ENCODE assay signal across 18 cellular contexts in the genomic region with DNA sequence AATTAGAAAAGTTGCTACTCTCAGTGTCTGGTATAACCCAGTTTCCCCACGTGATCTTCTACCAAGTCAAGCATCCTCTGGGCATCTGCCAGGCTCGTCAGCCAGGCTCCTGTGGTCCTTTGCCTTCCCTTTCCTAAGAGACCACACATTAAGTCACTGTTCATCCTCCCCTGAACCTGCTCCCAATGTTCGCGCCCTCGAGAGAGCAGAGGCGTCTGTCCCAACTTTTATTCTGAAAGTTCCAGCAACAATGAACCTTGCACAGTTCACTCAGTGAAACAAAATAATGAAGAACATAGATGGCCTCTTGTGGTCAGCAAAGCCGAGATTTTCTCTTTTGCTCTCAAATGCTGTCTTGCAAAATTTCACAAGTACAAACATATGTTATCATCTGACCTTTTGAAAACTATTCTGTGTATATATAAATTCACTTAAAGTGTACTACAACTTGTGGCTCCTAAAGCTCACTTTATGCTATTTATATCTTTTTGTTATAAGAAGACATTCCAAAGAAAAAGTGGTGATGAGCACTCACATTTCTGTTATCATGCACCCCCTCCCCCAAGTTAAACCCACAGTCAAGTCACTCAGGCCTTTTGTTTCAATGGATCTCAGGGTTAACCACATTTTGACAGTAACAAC. TPM values are rescaled to one million over a fixed set of nuclear protein-coding genes. Genes with fewer than 3 reads are reported as not detected.
DNase-seq lines count a peak whose midpoint lies in the region; ATAC-seq and TF ChIP-seq lines count a peak whose summit lies in the region.
"Had no signal": no experiment of that assay in that cellular context is flagged by ENCODE, and none has a peak within 500 bp of the region (broad histone marks: within the 10 kb centered on the region; RNA-seq: fewer than 3 reads in every experiment).

No MANE protein-coding gene starts in this region.

- TF ChIP-seq CTCF in chondrocyte (IDR thresholded peaks at IDR 0.05) (peak; percentile 11), gastrocnemius medialis (IDR thresholded peaks at IDR 0.05 in 4 of 5, conservative IDR thresholded peaks at IDR 0.05 in 1 of 5) (no peak)

- H3K9me3 ChIP-seq in SJCRH30 (replicated peaks) = no peaks in the 10 kb centered on the region
- no peaks in the 10 kb centered on the region for H3K9me3 ChIP-seq in gastrocnemius medialis
- H3K9me3 ChIP-seq: BE2C, colonic mucosa, suprapubic skin had no signal

- peak overlapping the region; percentile 59 for H3K27ac ChIP-seq in rectal smooth muscle tissue (ENCODE audit: low read depth, low read length)
- H3K27ac ChIP-seq in SJCRH30 = no peak overlapping the region
- H3K27ac ChIP-seq in gastrocnemius medialis = no peak overlapping the region
- H3K27ac ChIP-seq: colonic mucosa, suprapubic skin had no signal

- in situ Hi-C loops in gastrocnemius medialis (cut with MboI; ENCODE audit: low sequenced_read_pairs in 4 of 4) = no loop called here

- no peaks in the 10 kb centered on the region for H3K27me3 Mint-ChIP-seq in chondrocyte (ENCODE audit: low read depth)

- H3K27ac Mint-ChIP-seq in chondrocyte (ENCODE audit: unreplicated experiment) = peak overlapping the region; percentile 88
- H3K27ac Mint-ChIP-seq: activated naive CD8-positive, alpha-beta T cell had no signal

- H3K27me3 ChIP-seq in rectal smooth muscle tissue (ENCODE audit: control insufficient read depth, insufficient read depth, low read length) = no peaks in the 10 kb centered on the region
- no peaks in the 10 kb centered on the region for H3K27me3 ChIP-seq in SJCRH30
- no peaks in the 10 kb centered on the region for H3K27me3 ChIP-seq in gastrocnemius medialis
- H3K27me3 ChIP-seq: colonic mucosa, suprapubic skin had no signal

- no peak overlapping the region for H3K4me3 Mint-ChIP-seq in chondrocyte (ENCODE audit: unreplicated experiment)
- H3K4me3 Mint-ChIP-seq: activated naive CD8-positive, alpha-beta T cell had no signal

- intact Hi-C loops in gastrocnemius medialis (cut with DNase I; ENCODE audit: low total_unique reads) = no loop called here

- H3K4me3 ChIP-seq in rectal smooth muscle tissue (ENCODE audit: low read length) (no peak overlapping the region), SJCRH30 (no peak overlapping the region), gastrocnemius medialis (no peak overlapping the region)
- H3K4me3 ChIP-seq: colonic mucosa, suprapubic skin had no signal

- H3K36me3 ChIP-seq in rectal smooth muscle tissue (ENCODE audit: control insufficient read depth, insufficient read depth, low read length) (no peaks in the 10 kb centered on the region), SJCRH30 (no peaks in the 10 kb centered on the region), gastrocnemius medialis (no peaks in the 10 kb centered on the region)
- H3K36me3 ChIP-seq: BE2C, colonic mucosa, suprapubic skin had no signal

- DNase-seq in HCEC 1CT = peak; percentile 47
- no peak for DNase-seq in chondrocyte (ENCODE audit: low spot score)
- DNase-seq in iris pigment epithelial cell (ENCODE audit: low read depth) = peak; percentile 82
- no peak for DNase-seq in SJCRH30
- no peak for DNase-seq in NCI-H2196 treated with DMSO at 0.1 percent for 48 hours (lab: John Stamatoyannopoulos, UW; ENCODE audit: unreplicated experiment)
- DNase-seq in gastrocnemius medialis = no peak
- no peak for DNase-seq in activated T-cell treated with anti-CD3 and anti-CD28 coated beads for 4 hours
- DNase-seq: BE2C; colonic mucosa; KG1; NCI-H1694 treated with DMSO at 0.1 percent for 48 hours; NCI-H69; stimulated activated CD4-positive, alpha-beta T cell treated with anti-CD3 and anti-CD28 coated beads, Interleukin-15, amount 100 ng/mL, for 24 hours; T-helper 1 cell had no signal

- no peak for ATAC-seq in gastrocnemius medialis
- ATAC-seq: Panc1 had no signal

- peaks cover 77% of the 10 kb centered on the region for H3K4me1 Mint-ChIP-seq in chondrocyte (ENCODE audit: low read depth)

- H3K4me1 ChIP-seq in rectal smooth muscle tissue (ENCODE audit: control insufficient read depth, insufficient read depth, low read length) = peaks cover 14% of the 10 kb centered on the region
- peaks cover 7% of the 10 kb centered on the region for H3K4me1 ChIP-seq in SJCRH30
- H3K4me1 ChIP-seq in gastrocnemius medialis = no peaks in the 10 kb centered on the region
- H3K4me1 ChIP-seq: BE2C had no signal

- no peaks in the 10 kb centered on the region for H3K36me3 Mint-ChIP-seq in chondrocyte (ENCODE audit: low read depth)
- H3K36me3 Mint-ChIP-seq: activated naive CD8-positive, alpha-beta T cell had no signal

- no peak overlapping the region for H3K9ac ChIP-seq in rectal smooth muscle tissue (ENCODE audit: low read length)

- TF ChIP-seq POLR2A in gastrocnemius medialis (IDR thresholded peaks at IDR 0.05) = no peak

- H3K9me3 Mint-ChIP-seq in chondrocyte (ENCODE audit: low read depth) = no peaks in the 10 kb centered on the region

RNA-seq across cellular contexts. Expression of a gene that starts 39.2 kb away (rescaled TPM):
- 17.2 to 23.7 TPM (median 23.4 TPM) in 3 replicates for total RNA-seq in chondrocyte
- total RNA-seq in SJCRH30 (2014; rRNA removed; shearing (Covaris generic)) = 4.1 and 5.3 TPM in 2 replicates
- 1 to 10 TPM in 3 of 4 donors, under 1 TPM in 1; 0.31 to 2.0 (median 1.1) TPM for total RNA-seq in gastrocnemius medialis

Comparison
In these comparisons a context has a peak if more than half of its experiments do, and no peak if none do; other contexts are left out.
1. DNase-seq: peak in HCEC 1CT (single experiment) and iris pigment epithelial cell (single experiment); none in chondrocyte (single experiment), SJCRH30 (0 of 2), NCI-H2196 treated with DMSO at 0.1 percent for 48 hours (single experiment), gastrocnemius medialis (0 of 2) and activated T-cell treated with anti-CD3 and anti-CD28 coated beads for 4 hours (single experiment).